ENCODE assay signal across 17 cellular contexts in genomic region chr5:96094904-96095303, GRCh38.
DNase-seq lines count a peak whose midpoint lies in the region; ATAC-seq and TF ChIP-seq lines count a peak whose summit lies in the region.
"Had no signal": no experiment of that assay in that cellular context is flagged by ENCODE, and none has a peak within 500 bp of the region (broad histone marks: within the 10 kb centered on the region; RNA-seq: fewer than 3 reads in every experiment).

No MANE protein-coding gene starts in this region.

- no peaks in the 10 kb centered on the region for H3K4me1 ChIP-seq in colonic mucosa
- H3K4me1 ChIP-seq in right lobe of liver = peaks cover 0 to 17% (median 8%) of the 10 kb centered on the region in 4 donors

- no peaks in the 10 kb centered on the region for H3K36me3 Mint-ChIP-seq in activated CD8-positive, alpha-beta T cell treated with anti-CD3 and anti-CD28 coated beads for 36 hours (ENCODE audit: low read depth)
- H3K36me3 Mint-ChIP-seq: IgD-negative memory B cell had no signal

- H3K9ac ChIP-seq in colonic mucosa (ENCODE audit: low read depth in 2 of 2, low read length in 2 of 2) = no peak overlapping the region

- H3K27ac Mint-ChIP-seq in activated CD8-positive, alpha-beta T cell treated with anti-CD3 and anti-CD28 coated beads for 36 hours = no peak overlapping the region
- H3K27ac Mint-ChIP-seq: IgD-negative memory B cell had no signal

- no peaks in the 10 kb centered on the region for H3K9me3 ChIP-seq in colonic mucosa
- H3K9me3 ChIP-seq in right lobe of liver = no peaks in the 10 kb centered on the region

- H3K4me1 Mint-ChIP-seq in activated CD8-positive, alpha-beta T cell treated with anti-CD3 and anti-CD28 coated beads for 36 hours (ENCODE audit: low read depth) = peaks cover 3% of the 10 kb centered on the region
- H3K4me1 Mint-ChIP-seq: IgD-negative memory B cell had no signal

- H3K27me3 ChIP-seq in colonic mucosa = no peaks in the 10 kb centered on the region
- H3K27me3 ChIP-seq in right lobe of liver = no peaks in the 10 kb centered on the region
- H3K27me3 ChIP-seq: dorsolateral prefrontal cortex had no signal

- H3K4me3 Mint-ChIP-seq in activated CD8-positive, alpha-beta T cell treated with anti-CD3 and anti-CD28 coated beads for 36 hours = no peak overlapping the region
- H3K4me3 Mint-ChIP-seq: IgD-negative memory B cell had no signal

- DNase-seq in left cardiac atrium (peak; percentile 37), Right ventricle myocardium inferior (ENCODE audit: missing footprints) (no peak), colonic mucosa (peak; percentile 30), right lobe of liver (peak in 1 of 3 donors; percentile 63), NOMO-1 (lab: John Stamatoyannopoulos, UW; ENCODE audit: unreplicated experiment in 2 of 2) (no peak), dedifferentiated amniotic fluid mesenchymal stem cell (ENCODE audit: extremely low spot score) (no peak)
- no peak for DNase-seq in activated CD8-positive, alpha-beta T cell treated with anti-CD3 and anti-CD28 coated beads for 36 hours
- DNase-seq: activated CD4-positive, alpha-beta T cell treated with anti-CD3 and anti-CD28 coated beads for 4 hours; C1 segment of cervical spinal cord; dorsolateral prefrontal cortex; mammary epithelial cell; NCI-H1930; NCI-H446; small intestine; stimulated activated CD4-positive, alpha-beta T cell treated with anti-CD3 and anti-CD28 coated beads, Interleukin-4, amount 100 ng/mL, for 1 hour had no signal

- peaks cover 3% of the 10 kb centered on the region for H3K9me3 Mint-ChIP-seq in activated CD8-positive, alpha-beta T cell treated with anti-CD3 and anti-CD28 coated beads for 36 hours

- no peak for TF ChIP-seq CTCF in colonic mucosa (IDR thresholded peaks at IDR 0.05)
- TF ChIP-seq CTCF in right lobe of liver (IDR thresholded peaks at IDR 0.05) = no peak
- TF ChIP-seq CTCF in activated CD8-positive, alpha-beta T cell treated with anti-CD3 and anti-CD28 coated beads for 36 hours (IDR thresholded peaks at IDR 0.05) = no peak

- H3K4me3 ChIP-seq in colonic mucosa = no peak overlapping the region
- H3K4me3 ChIP-seq in right lobe of liver = no peak overlapping the region
- H3K4me3 ChIP-seq: dorsolateral prefrontal cortex had no signal

- no peak for TF ChIP-seq POLR2A in right lobe of liver (IDR thresholded peaks at IDR 0.05)

- peak in 1 of 2 donors; percentile 55 for ATAC-seq in left cardiac atrium
- no peak for ATAC-seq in Right ventricle myocardium inferior
- ATAC-seq in right lobe of liver = peak; percentile 14 to 66 (median 47)
- no peak for ATAC-seq in HG03520 (IDR thresholded peaks at IDR 0.05; ENCODE audit: unreplicated experiment)
- no peak for ATAC-seq in activated CD8-positive, alpha-beta T cell treated with anti-CD3 and anti-CD28 coated beads for 36 hours

- POLR2A ChIA-PET in activated CD8-positive, alpha-beta T cell treated with anti-CD3 and anti-CD28 coated beads for 36 hours (lab: Charles Lee) = no interaction called here

- H3K36me3 ChIP-seq in colonic mucosa = no peaks in the 10 kb centered on the region
- no peaks in the 10 kb centered on the region for H3K36me3 ChIP-seq in right lobe of liver

- H3K27ac ChIP-seq in colonic mucosa (no peak overlapping the region), right lobe of liver (peak overlapping the region in 1 of 3 donors; percentile 35)
- H3K27ac ChIP-seq: dorsolateral prefrontal cortex had no signal

- H3K27me3 Mint-ChIP-seq in activated CD8-positive, alpha-beta T cell treated with anti-CD3 and anti-CD28 coated beads for 36 hours = no peaks in the 10 kb centered on the region
- H3K27me3 Mint-ChIP-seq: IgD-negative memory B cell had no signal

- CTCF ChIA-PET in activated CD8-positive, alpha-beta T cell treated with anti-CD3 and anti-CD28 coated beads for 36 hours (lab: Charles Lee) = interaction anchor here (2.0 kb wide), 1 partner anchor 14 kb away, joined by 7 read pairs; no protein-coding TSS in a partner anchor

- intact Hi-C loops in left cardiac atrium (cut with DNase I) = no loop called here
- intact Hi-C loops in Right ventricle myocardium inferior (cut with DNase I) = no loop called here
- intact Hi-C loops in colonic mucosa (cut with DNase I) = no loop called here
- intact Hi-C loops in right lobe of liver (cut with DNase I) = no loop called here
- intact Hi-C loops in activated CD8-positive, alpha-beta T cell treated with anti-CD3 and anti-CD28 coated beads for 36 hours (cut with micrococcal nuclease) = no loop called here

Comparison
In these comparisons a context has a peak if more than half of its experiments do, and no peak if none do; other contexts are left out.
1. DNase-seq: peak in left cardiac atrium (single experiment) and colonic mucosa (single experiment); none in Right ventricle myocardium inferior (single experiment), activated CD8-positive, alpha-beta T cell treated with anti-CD3 and anti-CD28 coated beads for 36 hours (single experiment), NOMO-1 (0 of 2) and dedifferentiated amniotic fluid mesenchymal stem cell (single experiment).
2. ATAC-seq: peak in right lobe of liver (4 of 4); none in Right ventricle myocardium inferior (single experiment), HG03520 (single experiment) and activated CD8-positive, alpha-beta T cell treated with anti-CD3 and anti-CD28 coated beads for 36 hours (single experiment).